In the genomic region with DNA sequence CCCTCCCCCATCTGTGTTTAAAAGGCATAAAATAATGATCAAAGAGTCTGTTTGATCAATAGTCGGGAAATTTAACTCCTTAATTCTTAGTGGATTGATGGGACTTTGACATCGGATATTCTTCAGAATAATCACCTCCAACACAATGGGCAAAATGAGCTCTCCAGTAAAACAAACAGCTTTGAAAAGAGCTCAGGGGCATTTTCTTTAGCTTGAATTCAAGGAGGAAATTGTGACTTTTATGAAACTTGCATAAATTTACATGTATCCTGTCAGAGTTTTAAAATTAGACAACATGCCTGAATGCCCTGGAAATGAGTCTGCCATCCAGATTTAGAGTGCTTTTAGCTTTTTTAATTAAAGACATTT, we compare ENCODE assay signal across 12 cellular contexts.
A peak's percentile ranks its signal among the peaks of the same experiment; 100 is the strongest.
DNase-seq lines count a peak whose midpoint lies in the region; ATAC-seq, FAIRE-seq and TF ChIP-seq lines count a peak whose summit lies in the region.
"Had no signal": no experiment of that assay in that cellular context is flagged by ENCODE, and none has a peak within 500 bp of the region (broad histone marks: within the 10 kb centered on the region; RNA-seq: fewer than 3 reads in every experiment).

No MANE protein-coding gene starts in this region.

- H3K36me3 ChIP-seq in heart right ventricle: no peaks in the 10 kb centered on the region
- no peaks in the 10 kb centered on the region for H3K36me3 ChIP-seq in keratinocyte (ENCODE audit: control insufficient read depth in 2 of 2, extremely low read depth in 1 of 2, insufficient read depth in 2 of 2, low read length in 2 of 2)
- peaks cover 0 to 8% of the 10 kb centered on the region in 2 experiments for H3K36me3 ChIP-seq in SK-N-SH (replicated peaks in 1 of 2; ENCODE audit: control insufficient read depth in 1 of 2, insufficient read depth in 2 of 2, low read length in 1 of 2)

- H3K9me2 ChIP-seq in SK-N-SH: no peaks in the 10 kb centered on the region

- 67 to 73% methylated on average over 2 of the region's 2 CpGs for WGBS in heart right ventricle, 2 donors
- WGBS in SK-N-SH (ENCODE audit: low lambda C conversion rate): 98% methylated on average over 2 of the region's 2 CpGs

- H4K20me1 ChIP-seq in keratinocyte (ENCODE audit: control insufficient read depth, extremely low read depth, insufficient read depth, low read length) (no peaks in the 10 kb centered on the region), SK-N-SH (ENCODE audit: insufficient read depth) (no peaks in the 10 kb centered on the region)

- POLR2A ChIA-PET in SK-N-SH (lab: Yijun Ruan, JAX): no interaction called here

- H3K9me3 Mint-ChIP-seq in type B pancreatic cell: peaks cover 14% of the 10 kb centered on the region

- H3K4me1 Mint-ChIP-seq in T-helper 17 cell (peaks cover 23% of the 10 kb centered on the region), type B pancreatic cell (ENCODE audit: unreplicated experiment) (peaks cover 47% of the 10 kb centered on the region)

- H3K79me2 ChIP-seq in keratinocyte (ENCODE audit: control insufficient read depth, insufficient read depth, low read length) (peaks cover 24% of the 10 kb centered on the region), SK-N-SH (ENCODE audit: insufficient read depth) (peaks cover 29% of the 10 kb centered on the region)

- H2AFZ ChIP-seq in keratinocyte (ENCODE audit: control insufficient read depth, low read length): no peak overlapping the region
- H2AFZ ChIP-seq in SK-N-SH (ENCODE audit: low read depth): no peak overlapping the region

- no peak for FAIRE-seq in keratinocyte (lab: Jason Lieb, UNC)
- FAIRE-seq: K562 had no signal

- peak overlapping the region; percentile 72 for H3K27ac Mint-ChIP-seq in T-helper 17 cell
- H3K27ac Mint-ChIP-seq in type B pancreatic cell: peak overlapping the region; percentile 60

- H3K4me2 ChIP-seq in keratinocyte (ENCODE audit: control insufficient read depth, extremely low read depth, insufficient read depth, low read depth, low read length) (peak overlapping the region; percentile 94), SK-N-SH (no peak overlapping the region)

- no peak for DNase-seq in heart right ventricle
- DNase-seq in Right ventricle myocardium superior: no peak
- no peak for DNase-seq in T-helper 17 cell
- DNase-seq in keratinocyte (ENCODE audit: low read depth, low spot score): no peak
- no peak for DNase-seq in type B pancreatic cell (ENCODE audit: extremely low spot score, unreplicated experiment)
- DNase-seq in SK-N-SH: no peak
- no peak for DNase-seq in stimulated activated CD4-positive, alpha-beta T cell treated with anti-CD3 and anti-CD28 coated beads, Interleukin-12 subunit alpha, Interleukin-12 subunit beta, amount 100 ng/mL, for 4 hours
- no peak for DNase-seq in activated CD4-positive, CD25-positive, alpha-beta regulatory T cell treated with anti-CD3 and anti-CD28 coated beads, Interleukin-2, amount 50 U/mL, for 72 hours
- DNase-seq: activated CD8-positive, alpha-beta memory T cell treated with anti-CD3 and anti-CD28 coated beads, Interleukin-2, amount 50 U/mL, for 48 hours; C1 segment of cervical spinal cord; NCI-H345 had no signal

- H3K27ac ChIP-seq in heart right ventricle (peak overlapping the region in 8 of 10 donors; percentile 17 to 85 (median 68)), keratinocyte (ENCODE audit: control insufficient read depth, insufficient read depth, low read length) (peak overlapping the region; percentile 97), SK-N-SH (ENCODE audit: low read depth in 2 of 2, low read length in 1 of 2) (no peak overlapping the region; a peak in 1 of 4 replicates)

- peaks cover 10% of the 10 kb centered on the region for H3F3A ChIP-seq in SK-N-SH (replicated peaks; ENCODE audit: insufficient read depth)

- no peaks in the 10 kb centered on the region for H3K27me3 ChIP-seq in heart right ventricle
- no peaks in the 10 kb centered on the region for H3K27me3 ChIP-seq in keratinocyte (ENCODE audit: control insufficient read depth, extremely low read depth, insufficient read depth, low read length)
- no peaks in the 10 kb centered on the region for H3K27me3 ChIP-seq in SK-N-SH (ENCODE audit: insufficient read depth)

- dilution Hi-C loops in keratinocyte (cut with MboI; ENCODE audit: extremely low pct_ligation_motif_present, low sequenced_read_pairs): no loop called here

- H3K9ac ChIP-seq in keratinocyte (ENCODE audit: control insufficient read depth, extremely low read depth, insufficient read depth, low read length) (peak overlapping the region; percentile 77), SK-N-SH (no peak overlapping the region)

- H3K9me1 ChIP-seq in keratinocyte (ENCODE audit: control insufficient read depth, extremely low read depth, insufficient read depth, low read length): no peaks in the 10 kb centered on the region

- H3K4me3 Mint-ChIP-seq in T-helper 17 cell: no peak overlapping the region
- peak overlapping the region; percentile 23 for H3K4me3 Mint-ChIP-seq in type B pancreatic cell

- H3K9me3 ChIP-seq in heart right ventricle (peaks cover 0 to 4% (median 0%) of the 10 kb centered on the region in 11 donors), T-helper 17 cell (ENCODE audit: control insufficient read depth, low read length, poor library complexity, severe bottlenecking) (no peaks in the 10 kb centered on the region), keratinocyte (ENCODE audit: control insufficient read depth, low read depth, low read length) (peaks cover 5% of the 10 kb centered on the region), SK-N-SH (no peaks in the 10 kb centered on the region)

- no peak for TF ChIP-seq RAD21 in SK-N-SH (IDR thresholded peaks at IDR 0.05; ENCODE audit: low read length)

- TF ChIP-seq EP300 in SK-N-SH (IDR thresholded peaks at IDR 0.05; ENCODE audit: borderline replicate concordance in 1 of 2, low read depth in 1 of 2, low read length in 1 of 2): no peak

- intact Hi-C loops in heart right ventricle (cut with DNase I): loop anchor here in 1 of 10 donors (10.0 kb wide), 1 partner anchor 126 kb away; no protein-coding TSS in a partner anchor
- intact Hi-C loops in Right ventricle myocardium superior (cut with DNase I): no loop called here

- peaks cover 4 to 76% (median 50%) of the 10 kb centered on the region in 9 donors for H3K4me1 ChIP-seq in heart right ventricle
- H3K4me1 ChIP-seq in keratinocyte (ENCODE audit: control insufficient read depth, extremely low read depth, insufficient read depth, low read length): peaks cover 48% of the 10 kb centered on the region
- H3K4me1 ChIP-seq in SK-N-SH (ENCODE audit: control insufficient read depth in 1 of 2, insufficient read depth in 2 of 2, low read depth in 1 of 2, low read length in 1 of 2): peaks cover 20 to 50% of the 10 kb centered on the region in 2 experiments; a peak in 3 of 4 replicates

- H3K27me3 Mint-ChIP-seq in T-helper 17 cell: no peaks in the 10 kb centered on the region
- H3K27me3 Mint-ChIP-seq in type B pancreatic cell: no peaks in the 10 kb centered on the region

- CTCF ChIA-PET in SK-N-SH (lab: Yijun Ruan, JAX): interaction anchor here (0.6 to 2.8 kb wide), 4 partner anchors 18 to 1709 kb away, joined by 3 to 16 read pairs (median 3); no protein-coding TSS in a partner anchor

- TF ChIP-seq CTCF in heart right ventricle (IDR thresholded peaks at IDR 0.05): no peak
- TF ChIP-seq CTCF in keratinocyte (optimal IDR thresholded peaks at IDR 0.05 in 1 of 3, IDR thresholded peaks at IDR 0.05 in 1 of 3, conservative IDR thresholded peaks at IDR 0.05 in 1 of 3; ENCODE audit: extremely low read depth in 1 of 3, insufficient read depth in 2 of 3, low read length in 3 of 3): no peak
- no peak for TF ChIP-seq CTCF in type B pancreatic cell (conservative IDR thresholded peaks at IDR 0.05)
- TF ChIP-seq CTCF in SK-N-SH (IDR thresholded peaks at IDR 0.05): no peak

- ATAC-seq in heart right ventricle (no peak), Right ventricle myocardium superior (ENCODE audit: poor library complexity) (no peak), T-helper 17 cell (no peak)
- ATAC-seq: K562 had no signal

- H3K36me3 Mint-ChIP-seq in T-helper 17 cell (ENCODE audit: low read depth) (no peaks in the 10 kb centered on the region), type B pancreatic cell (peaks cover 14% of the 10 kb centered on the region)

- H3K4me3 ChIP-seq in heart right ventricle (no peak overlapping the region), keratinocyte (ENCODE audit: control insufficient read depth in 2 of 3, extremely low read depth in 1 of 3, insufficient read depth in 2 of 3, low read depth in 1 of 3, low read length in 3 of 3) (peak overlapping the region in 1 of 3 experiments; percentile 70), SK-N-SH (ENCODE audit: low read depth in 2 of 2, low read length in 1 of 2) (no peak overlapping the region)
- H3K4me3 ChIP-seq: K562 had no signal

TF ChIP-seq in SK-N-SH, 30 proteins besides CTCF, POLR2A, EP300 and RAD21 (continues in another document):
- TF ChIP-seq, protein P1, sequence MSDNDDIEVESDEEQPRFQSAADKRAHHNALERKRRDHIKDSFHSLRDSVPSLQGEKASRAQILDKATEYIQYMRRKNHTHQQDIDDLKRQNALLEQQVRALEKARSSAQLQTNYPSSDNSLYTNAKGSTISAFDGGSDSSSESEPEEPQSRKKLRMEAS (IDR thresholded peaks at IDR 0.05; ENCODE audit: low read depth): no peak
- no peak for TF ChIP-seq EZH2phosphoT487 (IDR thresholded peaks at IDR 0.05; ENCODE audit: borderline replicate concordance, low read depth)
- TF ChIP-seq, protein P2, sequence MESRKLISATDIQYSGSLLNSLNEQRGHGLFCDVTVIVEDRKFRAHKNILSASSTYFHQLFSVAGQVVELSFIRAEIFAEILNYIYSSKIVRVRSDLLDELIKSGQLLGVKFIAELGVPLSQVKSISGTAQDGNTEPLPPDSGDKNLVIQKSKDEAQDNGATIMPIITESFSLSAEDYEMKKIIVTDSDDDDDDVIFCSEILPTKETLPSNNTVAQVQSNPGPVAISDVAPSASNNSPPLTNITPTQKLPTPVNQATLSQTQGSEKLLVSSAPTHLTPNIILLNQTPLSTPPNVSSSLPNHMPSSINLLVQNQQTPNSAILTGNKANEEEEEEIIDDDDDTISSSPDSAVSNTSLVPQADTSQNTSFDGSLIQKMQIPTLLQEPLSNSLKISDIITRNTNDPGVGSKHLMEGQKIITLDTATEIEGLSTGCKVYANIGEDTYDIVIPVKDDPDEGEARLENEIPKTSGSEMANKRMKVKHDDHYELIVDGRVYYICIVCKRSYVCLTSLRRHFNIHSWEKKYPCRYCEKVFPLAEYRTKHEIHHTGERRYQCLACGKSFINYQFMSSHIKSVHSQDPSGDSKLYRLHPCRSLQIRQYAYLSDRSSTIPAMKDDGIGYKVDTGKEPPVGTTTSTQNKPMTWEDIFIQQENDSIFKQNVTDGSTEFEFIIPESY (IDR thresholded peaks at IDR 0.05; ENCODE audit: borderline replicate concordance, low read depth): no peak
- no peak for TF ChIP-seq TCF12 (IDR thresholded peaks at IDR 0.05)
- no peak for TF ChIP-seq FOXM1 (IDR thresholded peaks at IDR 0.05; ENCODE audit: low read depth)
- TF ChIP-seq RFX5 (IDR thresholded peaks at IDR 0.05; ENCODE audit: low read length): no peak
- no peak for TF ChIP-seq FOSL2 (IDR thresholded peaks at IDR 0.05; ENCODE audit: borderline replicate concordance, low read depth)
- TF ChIP-seq TEAD4 (IDR thresholded peaks at IDR 0.05; ENCODE audit: borderline replicate concordance, insufficient read depth): no peak
- no peak for TF ChIP-seq JUND (IDR thresholded peaks at IDR 0.05)
- TF ChIP-seq NRF1 (IDR thresholded peaks at IDR 0.05; ENCODE audit: low read depth, low read length): no peak

Comparison
In these comparisons a context has a peak if more than half of its experiments do, and no peak if none do; other contexts are left out.
1. H3K27ac ChIP-seq: peak in heart right ventricle (8 of 10) and keratinocyte (single experiment); none in SK-N-SH (0 of 2).